Comparison of ENCODE assay signal across 19 cellular contexts in the genomic region with DNA sequence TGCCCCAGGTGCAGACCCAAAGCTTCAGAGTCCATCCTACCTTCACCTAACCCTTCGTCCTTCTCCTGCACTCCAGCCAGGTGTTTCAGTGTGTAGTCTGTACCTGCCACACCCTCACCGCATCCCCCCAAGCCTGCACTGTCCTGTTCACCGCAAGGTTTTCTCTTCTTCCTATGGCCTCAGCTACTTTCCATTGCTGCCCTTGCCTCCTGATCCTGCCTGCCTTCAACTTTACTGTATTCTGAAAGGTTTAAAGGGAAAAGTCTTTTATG. TPM values are rescaled to one million over a fixed set of nuclear protein-coding genes. Genes with fewer than 3 reads are reported as not detected.
DNase-seq lines count a peak whose midpoint lies in the region; ATAC-seq, FAIRE-seq and TF ChIP-seq lines count a peak whose summit lies in the region.
"Had no signal": no experiment of that assay in that cellular context is flagged by ENCODE, and none has a peak within 500 bp of the region (broad histone marks: within the 10 kb centered on the region; RNA-seq: fewer than 3 reads in every experiment).

No MANE protein-coding gene starts in this region.

- CTCF ChIA-PET in PC-9 (lab: Charles Lee), result no interaction called here

- no peak for DNase-seq in GM12864 (ENCODE audit: low read depth)
- no peak for DNase-seq in PC-9
- no peak for DNase-seq in lower lobe of right lung
- peak; percentile 37 for DNase-seq in small intestine
- no peak for DNase-seq in GOT3 (lab: John Stamatoyannopoulos, UW)
- DNase-seq in effector CD4-positive, alpha-beta T cell, result no peak
- no peak for DNase-seq in right atrium auricular region (ENCODE audit: low spot score)
- DNase-seq in ecto neural progenitor cell (ENCODE audit: low spot score), result no peak
- DNase-seq: activated CD4-positive, alpha-beta T cell treated with anti-CD3 and anti-CD28 coated beads for 48 hours; activated naive CD4-positive, alpha-beta T cell treated with Interleukin-2 at 50 U/mL for 16 hours; activated T-cell treated with anti-CD3 and anti-CD28 coated beads, Interleukin-2, amount 50 U/mL, for 4 hours; DMS 273 treated with DMSO at 0.1 percent for 48 hours; left ventricle myocardium superior; NK-92 treated with Interleukin-12 subunit alpha and Interleukin-12 subunit beta, amount 100 ng/mL, for 24 hours; stimulated activated CD4-positive, alpha-beta T cell treated with anti-CD3 and anti-CD28 coated beads, Interleukin-1b, Interleukin-23, amount 100 ng/mL, for 48 hours had no signal

- BruUV-seq in PC-9 (replicated peaks; lab: Mats Ljungman, UMichigan), result no TSS peak

- TF ChIP-seq CTCF in GM12864 (IDR thresholded peaks at IDR 0.05; ENCODE audit: low read depth, low read length, missing control alignments), result no peak
- TF ChIP-seq CTCF in PC-9 (conservative IDR thresholded peaks at IDR 0.05), result no peak
- TF ChIP-seq CTCF in lower lobe of right lung (IDR thresholded peaks at IDR 0.05), result no peak
- no peak for TF ChIP-seq CTCF in right atrium auricular region (IDR thresholded peaks at IDR 0.05)

- no peaks in the 10 kb centered on the region for H4K20me1 ChIP-seq in PC-9 (ENCODE audit: insufficient read depth)

- intact Hi-C loops in PC-9 (cut with micrococcal nuclease; ENCODE audit: unreplicated experiment), result loop anchor here (5.0 kb wide), 1 partner anchor 80 kb away; a partner anchor contains a TSS
- intact Hi-C loops in lower lobe of right lung (cut with DNase I), result no loop called here

- WGBS in small intestine, 3 donors, result 12 to 58% (median 49%) methylated on average over 3 of the region's 3 CpGs

- H3K4me1 ChIP-seq in PC-9 (replicated peaks; ENCODE audit: insufficient read depth) (peaks cover 68% of the 10 kb centered on the region), lower lobe of right lung (peaks cover 33% of the 10 kb centered on the region), small intestine (ENCODE audit: control insufficient read depth in 2 of 2, insufficient read depth in 1 of 2, low read depth in 1 of 2, low read length in 1 of 2) (peaks cover 4 to 5% of the 10 kb centered on the region in 2 donors), right atrium auricular region (no peaks in the 10 kb centered on the region)
- H3K4me1 ChIP-seq: gastroesophageal sphincter, vagina had no signal

- peak overlapping the region; percentile 76 for H3K4me2 ChIP-seq in PC-9

- ATAC-seq in lower lobe of right lung, result no peak
- ATAC-seq: activated T-cell treated with anti-CD3 and anti-CD28 coated beads, Interleukin-2, amount 50 U/mL, for 4 hours; gastroesophageal sphincter; left ventricle myocardium superior had no signal

- FAIRE-seq in small intestine (lab: Jason Lieb, UNC), result no peak
- FAIRE-seq: bronchial epithelial cell had no signal

- peak overlapping the region; percentile 39; the same call in 1 of the 2 replicates for H2AFZ ChIP-seq in PC-9

- H3K36me3 ChIP-seq in PC-9 (ENCODE audit: low read depth) (no peaks in the 10 kb centered on the region), lower lobe of right lung (no peaks in the 10 kb centered on the region), small intestine (ENCODE audit: control insufficient read depth in 2 of 2, insufficient read depth in 2 of 2, low read length in 2 of 2) (no peaks in the 10 kb centered on the region), right atrium auricular region (no peaks in the 10 kb centered on the region)
- H3K36me3 ChIP-seq: gastroesophageal sphincter, vagina had no signal

- no peaks in the 10 kb centered on the region for H3K9me2 ChIP-seq in PC-9 (ENCODE audit: insufficient read depth)

- H3K27ac ChIP-seq in PC-9 (peak overlapping the region; percentile 74), lower lobe of right lung (peak overlapping the region; percentile 60), small intestine (ENCODE audit: low read depth in 1 of 2, low read length in 1 of 2) (peak overlapping the region; percentile 84 to 89), right atrium auricular region (no peak overlapping the region)
- H3K27ac ChIP-seq: gastroesophageal sphincter, skin epidermis, vagina had no signal

- peaks cover 62% of the 10 kb centered on the region for H3F3A ChIP-seq in PC-9 (ENCODE audit: insufficient read depth, low read depth)

- POLR2A ChIA-PET in PC-9 (lab: Charles Lee; ENCODE audit: unreplicated experiment), result no interaction called here

- peaks cover 50% of the 10 kb centered on the region for H3K79me2 ChIP-seq in PC-9 (ENCODE audit: low read depth)

- H3K27me3 ChIP-seq in PC-9 (ENCODE audit: insufficient read depth, low read depth) (no peaks in the 10 kb centered on the region), lower lobe of right lung (ENCODE audit: low read depth) (no peaks in the 10 kb centered on the region), small intestine (ENCODE audit: control insufficient read depth in 2 of 2, insufficient read depth in 2 of 2, low read length in 2 of 2) (no peaks in the 10 kb centered on the region), right atrium auricular region (no peaks in the 10 kb centered on the region)
- H3K27me3 ChIP-seq: vagina had no signal

- H3K9me3 ChIP-seq in PC-9 (ENCODE audit: insufficient read depth, low read depth) (no peaks in the 10 kb centered on the region), lower lobe of right lung (no peaks in the 10 kb centered on the region), small intestine (ENCODE audit: control insufficient read depth, low read depth) (no peaks in the 10 kb centered on the region), right atrium auricular region (no peaks in the 10 kb centered on the region)
- H3K9me3 ChIP-seq: gastroesophageal sphincter, vagina had no signal

- H3K4me3 ChIP-seq in GM12864 (ENCODE audit: low read depth, low read length) (peak overlapping the region; percentile 45), PC-9 (0 out of 2 replicates have a peak overlapping the region, but pooled peaks have one; percentile 28), lower lobe of right lung (no peak overlapping the region), small intestine (ENCODE audit: low read depth in 1 of 2, low read length in 2 of 2) (no peak overlapping the region), right atrium auricular region (no peak overlapping the region)
- H3K4me3 ChIP-seq: gastroesophageal sphincter, skin epidermis, vagina had no signal

RNA-seq across cellular contexts. Expression of a gene that starts 9.3 kb away (rescaled TPM):
- 11.1 and 12.6 TPM in 2 replicates for total RNA-seq in PC-9 (2021)
- 24.4 TPM for total RNA-seq in lower lobe of right lung
- polyA plus RNA-seq in small intestine, result 10 to 100 TPM; 48.6 to 55.9 (median 55.7) TPM
- total RNA-seq in right atrium auricular region, result under 1 TPM; 0.75 to 0.96 TPM

Comparison
In these comparisons a context has a peak if more than half of its experiments do, and no peak if none do; other contexts are left out.
1. H3K4me3 ChIP-seq: peak in GM12864 (single experiment) and PC-9 (single experiment); none in lower lobe of right lung (single experiment), small intestine (0 of 2) and right atrium auricular region (0 of 2).
2. H3K27ac ChIP-seq: peak in PC-9 (single experiment), lower lobe of right lung (single experiment) and small intestine (2 of 2); none in right atrium auricular region (0 of 2).